In genomic region chr6:159692303-159693127, GRCh38 we compare ENCODE assay signal across 8 cellular contexts. TPM values are rescaled to one million over a fixed set of nuclear protein-coding genes. Genes with fewer than 3 reads are reported as not detected.
DNase-seq lines count a peak whose midpoint lies in the region; ATAC-seq and TF ChIP-seq lines count a peak whose summit lies in the region.

No MANE protein-coding gene starts in this region.

- CTCF ChIA-PET in activated CD8-positive, alpha-beta T cell treated with anti-CD3 and anti-CD28 coated beads, Interleukin-2, amount 10 ng/mL, durations not matched to agents 7 days and 5 days (lab: Charles Lee), result interaction anchor here (1.0 to 3.9 kb wide), 17 partner anchors 11 to 763 kb away, joined by 3 to 33 read pairs (median 4); partner anchors contain the start of genes MRPL18, TCP1 and WTAP

- POLR2A ChIA-PET in activated CD8-positive, alpha-beta T cell treated with anti-CD3 and anti-CD28 coated beads, Interleukin-2, amount 10 ng/mL, durations not matched to agents 7 days and 5 days (lab: Charles Lee), result interaction anchor here (0.6 to 5.2 kb wide), 7 partner anchors 11 to 837 kb away, joined by 3 to 56 read pairs (median 4); partner anchors contain the start of genes MRPL18, TCP1 and WTAP

- peak overlapping the region; percentile 95 for H3K27ac Mint-ChIP-seq in activated CD8-positive, alpha-beta T cell treated with anti-CD3 and anti-CD28 coated beads, Interleukin-2, amount 10 ng/mL, durations not matched to agents 7 days and 5 days
- peak overlapping the region; percentile 89 to 90 for H3K27ac Mint-ChIP-seq in effector memory CD8-positive, alpha-beta T cell
- peak overlapping the region; percentile 91 for H3K27ac Mint-ChIP-seq in mesothelial cell of epicardium

- peaks cover 29% of the 10 kb centered on the region for H3K36me3 Mint-ChIP-seq in activated CD8-positive, alpha-beta T cell treated with anti-CD3 and anti-CD28 coated beads, Interleukin-2, amount 10 ng/mL, durations not matched to agents 7 days and 5 days (ENCODE audit: low read depth)
- peaks cover 38% of the 10 kb centered on the region for H3K36me3 Mint-ChIP-seq in effector memory CD8-positive, alpha-beta T cell (ENCODE audit: insufficient read depth)
- H3K36me3 Mint-ChIP-seq in mesothelial cell of epicardium, result peaks cover 3% of the 10 kb centered on the region

- peak; percentile 56 for DNase-seq in NK-92 treated with Interleukin-12 subunit alpha and Interleukin-12 subunit beta, amount 100 ng/mL, for 24 hours (lab: John Stamatoyannopoulos, UW)
- DNase-seq in NK-92 (lab: John Stamatoyannopoulos, UW; ENCODE audit: unreplicated experiment) (no peak), NCI-H226 (peak; percentile 32), mesothelial cell of epicardium (ENCODE audit: low spot score in 2 of 2, unreplicated experiment in 2 of 2) (peak; percentile 25 to 63)
- DNase-seq in activated CD8-positive, alpha-beta T cell treated with anti-CD3 and anti-CD28 coated beads, Interleukin-2, amount 10 ng/mL, durations not matched to agents 7 days and 5 days, result peak; percentile 73
- peak; percentile 33 to 48 (median 39) for DNase-seq in effector memory CD8-positive, alpha-beta T cell
- peak; percentile 42 to 43 for DNase-seq in stimulated activated CD8-positive, alpha-beta memory T cell treated with anti-CD3 and anti-CD28 coated beads, Interleukin-2, amount 100 ng/mL, for 48 hours (ENCODE audit: low read depth in 2 of 2)

- TF ChIP-seq CTCF in mesothelial cell of epicardium (IDR thresholded peaks at IDR 0.05; ENCODE audit: unreplicated experiment), result no peak

- no peaks in the 10 kb centered on the region for H3K9me3 Mint-ChIP-seq in activated CD8-positive, alpha-beta T cell treated with anti-CD3 and anti-CD28 coated beads, Interleukin-2, amount 10 ng/mL, durations not matched to agents 7 days and 5 days (ENCODE audit: insufficient read depth)
- no peaks in the 10 kb centered on the region for H3K9me3 Mint-ChIP-seq in effector memory CD8-positive, alpha-beta T cell
- no peaks in the 10 kb centered on the region for H3K9me3 Mint-ChIP-seq in mesothelial cell of epicardium

- peak; percentile 33 for ATAC-seq in HG02981 (IDR thresholded peaks at IDR 0.05; ENCODE audit: unreplicated experiment)
- peak; percentile 46 for ATAC-seq in activated CD8-positive, alpha-beta T cell treated with anti-CD3 and anti-CD28 coated beads, Interleukin-2, amount 10 ng/mL, durations not matched to agents 7 days and 5 days
- ATAC-seq in effector memory CD8-positive, alpha-beta T cell (replicated peaks), result peak; percentile 38

- peak overlapping the region; percentile 94 for H3K4me3 Mint-ChIP-seq in activated CD8-positive, alpha-beta T cell treated with anti-CD3 and anti-CD28 coated beads, Interleukin-2, amount 10 ng/mL, durations not matched to agents 7 days and 5 days
- H3K4me3 Mint-ChIP-seq in effector memory CD8-positive, alpha-beta T cell, result peak overlapping the region; percentile 83 to 88
- H3K4me3 Mint-ChIP-seq in mesothelial cell of epicardium, result peak overlapping the region; percentile 90

- peaks cover 37% of the 10 kb centered on the region for H3K4me1 Mint-ChIP-seq in activated CD8-positive, alpha-beta T cell treated with anti-CD3 and anti-CD28 coated beads, Interleukin-2, amount 10 ng/mL, durations not matched to agents 7 days and 5 days (ENCODE audit: low read depth)
- peaks cover 28 to 40% of the 10 kb centered on the region in 2 donors for H3K4me1 Mint-ChIP-seq in effector memory CD8-positive, alpha-beta T cell (ENCODE audit: low read depth in 2 of 2)
- H3K4me1 Mint-ChIP-seq in mesothelial cell of epicardium, result peaks cover 22% of the 10 kb centered on the region

- H3K27me3 Mint-ChIP-seq in activated CD8-positive, alpha-beta T cell treated with anti-CD3 and anti-CD28 coated beads, Interleukin-2, amount 10 ng/mL, durations not matched to agents 7 days and 5 days (ENCODE audit: low read depth), result no peaks in the 10 kb centered on the region
- no peaks in the 10 kb centered on the region for H3K27me3 Mint-ChIP-seq in effector memory CD8-positive, alpha-beta T cell
- no peaks in the 10 kb centered on the region for H3K27me3 Mint-ChIP-seq in mesothelial cell of epicardium (ENCODE audit: low read depth)

RNA-seq across cellular contexts. Expression of gene SOD2, which starts 0.5 kb away (rescaled TPM):
- 10 to 100 TPM; 59.1 to 66.4 TPM for total RNA-seq in activated CD8-positive, alpha-beta T cell treated with anti-CD3 and anti-CD28 coated beads, Interleukin-2, amount 10 ng/mL, durations not matched to agents 7 days and 5 days
- 62.9 to 67.6 TPM (median 65.0 TPM) in 3 replicates for total RNA-seq in mesothelial cell of epicardium

RNA-seq across cellular contexts. Expression of gene WTAP, which starts 34.8 kb away (rescaled TPM):
- total RNA-seq in activated CD8-positive, alpha-beta T cell treated with anti-CD3 and anti-CD28 coated beads, Interleukin-2, amount 10 ng/mL, durations not matched to agents 7 days and 5 days, result 100 to 1,000 TPM; 111 to 113 TPM
- 116 to 122 TPM (median 118 TPM) in 3 replicates for total RNA-seq in mesothelial cell of epicardium
